ENCODE assay signal across 38 cellular contexts in genomic region chr9:82675605-82676004, GRCh38.
"Had no signal": no experiment of that assay in that cellular context is flagged by ENCODE, and none has a peak within 500 bp of the region (broad histone marks: within the 10 kb centered on the region; RNA-seq: fewer than 3 reads in every experiment).

No MANE protein-coding gene starts in this region.

- H3K36me3 Mint-ChIP-seq: activated naive CD4-positive, alpha-beta T cell treated with anti-CD3 and anti-CD28 coated beads, Interleukin-2, amount 10 ng/mL, durations not matched to agents 7 days and 5 days; activated naive CD4-positive, alpha-beta T cell treated with anti-CD3 and anti-CD28 coated beads, Interleukin-2, amount 50 U/mL, for 24 hours; activated naive CD4-positive, alpha-beta T cell treated with anti-CD3 and anti-CD28 coated beads, Interleukin-2, amount 50 U/mL, for 72 hours; activated naive CD8-positive, alpha-beta T cell; activated naive CD8-positive, alpha-beta T cell treated with anti-CD3 and anti-CD28 coated beads for 36 hours; activated naive CD8-positive, alpha-beta T cell treated with anti-CD3 and anti-CD28 coated beads, Interleukin-2, amount 10 ng/mL, durations not matched to agents 7 days and 5 days; brain had no signal

- H3K9me3 Mint-ChIP-seq: activated naive CD4-positive, alpha-beta T cell treated with anti-CD3 and anti-CD28 coated beads, Interleukin-2, amount 10 ng/mL, durations not matched to agents 7 days and 5 days; activated naive CD4-positive, alpha-beta T cell treated with anti-CD3 and anti-CD28 coated beads, Interleukin-2, amount 50 U/mL, for 24 hours; activated naive CD8-positive, alpha-beta T cell treated with anti-CD3 and anti-CD28 coated beads for 36 hours; activated naive CD8-positive, alpha-beta T cell treated with anti-CD3 and anti-CD28 coated beads, Interleukin-2, amount 10 ng/mL, durations not matched to agents 7 days and 5 days; activated naive CD8-positive, alpha-beta T cell treated with anti-CD3 and anti-CD28 coated beads, Interleukin-2, amount 50 U/mL, for 24 hours; activated T-cell treated with anti-CD3 and anti-CD28 coated beads, Interleukin-2, amount 50 U/mL, for 24 hours; activated T-helper 1 cell treated with anti-CD3 and anti-CD28 coated beads, Interleukin-12 subunit alpha, Interleukin-12 subunit beta, Interleukin-2, Interleukin-4 antibody, amounts not matched to agents 30 ng/mL and 10 ng/mL and 1 ng/mL, durations not matched to agents 14 hours and 24 hours and 36 hours; activated T-helper 2 cell treated with anti-CD3 and anti-CD28 coated beads, Interferon-gamma antibody, Interleukin-2, Interleukin-4, amounts not matched to agents 10 μg/mL and 5 μg/mL and 100 μg/mL, durations not matched to agents 14 hours and 24 hours and 36 hours; brain; central memory CD8-positive, alpha-beta T cell had no signal

- H3K9me3 ChIP-seq: adrenal gland, ascending aorta, body of pancreas, breast epithelium had no signal

- H3K4me3 ChIP-seq: adrenal gland, ascending aorta, body of pancreas, breast epithelium, cardiac muscle cell had no signal

- H3K4me3 Mint-ChIP-seq: activated naive CD4-positive, alpha-beta T cell treated with anti-CD3 and anti-CD28 coated beads for 36 hours; activated naive CD4-positive, alpha-beta T cell treated with anti-CD3 and anti-CD28 coated beads, Interleukin-2, amount 10 ng/mL, durations not matched to agents 7 days and 5 days; activated naive CD4-positive, alpha-beta T cell treated with anti-CD3 and anti-CD28 coated beads, Interleukin-2, amount 50 U/mL, for 24 hours; activated naive CD8-positive, alpha-beta T cell; activated naive CD8-positive, alpha-beta T cell treated with anti-CD3 and anti-CD28 coated beads for 36 hours; activated naive CD8-positive, alpha-beta T cell treated with anti-CD3 and anti-CD28 coated beads, Interleukin-2, amount 10 ng/mL, durations not matched to agents 7 days and 5 days; activated naive CD8-positive, alpha-beta T cell treated with anti-CD3 and anti-CD28 coated beads, Interleukin-2, amount 50 U/mL, for 24 hours; activated T-cell treated with anti-CD3 and anti-CD28 coated beads, Interleukin-2, amount 50 U/mL, for 24 hours; activated T-cell treated with anti-CD3 and anti-CD28 coated beads, Interleukin-2, amount 50 U/mL, for 4 hours; activated T-cell treated with anti-CD3 and anti-CD28 coated beads, Interleukin-2, amount 50 U/mL, for 72 hours; activated T-helper 1 cell treated with anti-CD3 and anti-CD28 coated beads, Interleukin-12 subunit alpha, Interleukin-12 subunit beta, Interleukin-2, Interleukin-4 antibody, amounts not matched to agents 30 ng/mL and 10 ng/mL and 1 ng/mL, durations not matched to agents 14 hours and 24 hours and 36 hours; activated T-helper 17 cell treated with anti-CD3 and anti-CD28 coated beads, Interleukin-2, amount 50 U/mL, for 72 hours; brain; central memory CD8-positive, alpha-beta T cell had no signal

- H3K27ac Mint-ChIP-seq: activated naive CD4-positive, alpha-beta T cell treated with anti-CD3 and anti-CD28 coated beads for 36 hours; activated naive CD4-positive, alpha-beta T cell treated with anti-CD3 and anti-CD28 coated beads, Interleukin-2, amount 10 ng/mL, durations not matched to agents 7 days and 5 days; activated naive CD4-positive, alpha-beta T cell treated with anti-CD3 and anti-CD28 coated beads, Interleukin-2, amount 50 U/mL, for 24 hours; activated naive CD4-positive, alpha-beta T cell treated with anti-CD3 and anti-CD28 coated beads, Interleukin-2, amount 50 U/mL, for 72 hours; activated naive CD8-positive, alpha-beta T cell; activated naive CD8-positive, alpha-beta T cell treated with anti-CD3 and anti-CD28 coated beads for 36 hours; activated naive CD8-positive, alpha-beta T cell treated with anti-CD3 and anti-CD28 coated beads, Interleukin-2, amount 10 ng/mL, durations not matched to agents 7 days and 5 days; activated naive CD8-positive, alpha-beta T cell treated with anti-CD3 and anti-CD28 coated beads, Interleukin-2, amount 50 U/mL, for 24 hours; activated T-cell treated with anti-CD3 and anti-CD28 coated beads, Interleukin-2, amount 50 U/mL, for 24 hours; activated T-cell treated with anti-CD3 and anti-CD28 coated beads, Interleukin-2, amount 50 U/mL, for 72 hours; activated T-helper 1 cell treated with anti-CD3 and anti-CD28 coated beads, Interleukin-12 subunit alpha, Interleukin-12 subunit beta, Interleukin-2, Interleukin-4 antibody, amounts not matched to agents 30 ng/mL and 10 ng/mL and 1 ng/mL, durations not matched to agents 14 hours and 24 hours and 36 hours; activated T-helper 17 cell treated with anti-CD3 and anti-CD28 coated beads, Interleukin-2, amount 50 U/mL, for 72 hours; activated T-helper 2 cell treated with anti-CD3 and anti-CD28 coated beads, Interferon-gamma antibody, Interleukin-2, Interleukin-4, amounts not matched to agents 10 μg/mL and 5 μg/mL and 100 μg/mL, durations not matched to agents 14 hours and 24 hours and 36 hours; brain had no signal

- H3K27me3 Mint-ChIP-seq: activated naive CD4-positive, alpha-beta T cell treated with anti-CD3 and anti-CD28 coated beads, Interleukin-2, amount 10 ng/mL, durations not matched to agents 7 days and 5 days; activated naive CD4-positive, alpha-beta T cell treated with anti-CD3 and anti-CD28 coated beads, Interleukin-2, amount 50 U/mL, for 24 hours; activated naive CD8-positive, alpha-beta T cell; activated naive CD8-positive, alpha-beta T cell treated with anti-CD3 and anti-CD28 coated beads for 36 hours; activated naive CD8-positive, alpha-beta T cell treated with anti-CD3 and anti-CD28 coated beads, Interleukin-2, amount 10 ng/mL, durations not matched to agents 7 days and 5 days; activated naive CD8-positive, alpha-beta T cell treated with anti-CD3 and anti-CD28 coated beads, Interleukin-2, amount 50 U/mL, for 24 hours; activated T-cell treated with anti-CD3 and anti-CD28 coated beads, Interleukin-2, amount 50 U/mL, for 24 hours; activated T-helper 17 cell treated with anti-CD3 and anti-CD28 coated beads, Interleukin-2, amount 50 U/mL, for 72 hours; brain; central memory CD8-positive, alpha-beta T cell had no signal

- H3K36me3 ChIP-seq: adrenal gland, ascending aorta, brain microvascular endothelial cell, breast epithelium, cardiac muscle cell had no signal

- H3K27ac ChIP-seq: adrenal gland, ascending aorta, body of pancreas, brain microvascular endothelial cell, breast epithelium, cardiac muscle cell had no signal

- DNase-seq: activated effector memory CD4-positive, alpha-beta T cell treated with anti-CD3 and anti-CD28 coated beads, Interleukin-2, amount 50 U/mL, for 16 hours; activated effector memory CD4-positive, alpha-beta T cell treated with Interleukin-2 at 50 U/mL for 16 hours; activated gamma-delta T cell; activated gamma-delta T cell treated with Interleukin-2 at 50 U/mL for 16 hours; activated naive CD4-positive, alpha-beta T cell; activated naive CD4-positive, alpha-beta T cell treated with anti-CD3 and anti-CD28 coated beads for 36 hours; activated naive CD4-positive, alpha-beta T cell treated with anti-CD3 and anti-CD28 coated beads, Interleukin-2, amount 10 ng/mL, durations not matched to agents 7 days and 5 days; activated naive CD4-positive, alpha-beta T cell treated with anti-CD3 and anti-CD28 coated beads, Interleukin-2, amount 50 U/mL, for 16 hours; activated naive CD4-positive, alpha-beta T cell treated with Interleukin-2 at 50 U/mL for 16 hours; activated naive CD8-positive, alpha-beta T cell treated with anti-CD3 and anti-CD28 coated beads for 36 hours; activated naive CD8-positive, alpha-beta T cell treated with anti-CD3 and anti-CD28 coated beads, Interleukin-2, amount 10 ng/mL, durations not matched to agents 7 days and 5 days; activated naive CD8-positive, alpha-beta T cell treated with anti-CD3 and anti-CD28 coated beads, Interleukin-2, amount 50 U/mL, for 24 hours; activated T-cell treated with anti-CD3 and anti-CD28 coated beads, Interleukin-2, amount 50 U/mL, for 1 hour; activated T-cell treated with anti-CD3 and anti-CD28 coated beads, Interleukin-2, amount 50 U/mL, for 24 hours; activated T-cell treated with anti-CD3 and anti-CD28 coated beads, Interleukin-2, amount 50 U/mL, for 4 hours; activated T-cell treated with anti-CD3 and anti-CD28 coated beads, Interleukin-2, amount 50 U/mL, for 48 hours; activated T-cell treated with anti-CD3 and anti-CD28 coated beads, Interleukin-2, amount 50 U/mL, for 72 hours; adrenal gland; amniotic stem cell; amygdala; anterior cingulate cortex; aorta; body of pancreas; brain microvascular endothelial cell; caudate nucleus; central memory CD4-positive, alpha-beta T cell; cerebellar nuclear complex had no signal

- H3K4me1 Mint-ChIP-seq: activated naive CD4-positive, alpha-beta T cell treated with anti-CD3 and anti-CD28 coated beads, Interleukin-2, amount 10 ng/mL, durations not matched to agents 7 days and 5 days; activated naive CD4-positive, alpha-beta T cell treated with anti-CD3 and anti-CD28 coated beads, Interleukin-2, amount 50 U/mL, for 24 hours; activated naive CD8-positive, alpha-beta T cell treated with anti-CD3 and anti-CD28 coated beads for 36 hours; activated naive CD8-positive, alpha-beta T cell treated with anti-CD3 and anti-CD28 coated beads, Interleukin-2, amount 10 ng/mL, durations not matched to agents 7 days and 5 days; activated naive CD8-positive, alpha-beta T cell treated with anti-CD3 and anti-CD28 coated beads, Interleukin-2, amount 50 U/mL, for 24 hours; activated T-helper 17 cell treated with anti-CD3 and anti-CD28 coated beads, Interleukin-2, amount 50 U/mL, for 72 hours; central memory CD8-positive, alpha-beta T cell had no signal

- H3K27me3 ChIP-seq: adrenal gland, ascending aorta, brain microvascular endothelial cell, breast epithelium, cardiac muscle cell had no signal
